Comparison of ENCODE assay signal across 14 cellular contexts in the genomic region with DNA sequence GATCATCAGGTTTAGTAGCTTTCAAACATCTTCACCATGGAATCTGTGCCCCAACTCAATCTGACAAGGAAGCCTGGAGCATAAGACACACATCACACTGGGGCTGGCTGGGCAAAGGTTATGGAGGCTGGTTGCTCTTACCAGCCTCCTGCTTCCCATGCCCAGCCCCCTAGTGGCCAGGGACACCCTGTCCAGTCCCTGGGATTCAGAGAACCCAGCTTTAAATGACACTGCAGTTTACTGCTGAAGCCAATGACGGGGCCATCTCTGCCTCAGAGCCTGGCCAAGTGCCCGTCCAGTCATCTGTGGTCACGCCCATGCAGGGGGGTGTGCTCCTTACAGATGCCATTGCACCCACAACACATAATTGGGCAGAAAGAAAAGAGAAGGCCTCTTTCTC.
DNase-seq lines count a peak whose midpoint lies in the region; ATAC-seq and TF ChIP-seq lines count a peak whose summit lies in the region.
"Had no signal": no experiment of that assay in that cellular context is flagged by ENCODE, and none has a peak within 500 bp of the region (broad histone marks: within the 10 kb centered on the region; RNA-seq: fewer than 3 reads in every experiment).

No MANE protein-coding gene starts in this region.

- no peak overlapping the region for H3K4me3 Mint-ChIP-seq in MCF 10A (ENCODE audit: unreplicated experiment)
- no peak overlapping the region for H3K4me3 Mint-ChIP-seq in activated CD8-positive, alpha-beta T cell treated with anti-CD3 and anti-CD28 coated beads for 36 hours
- H3K4me3 Mint-ChIP-seq: dendritic cell treated with granulocyte-macrophage colony-stimulating factor and Interleukin-4, amounts not matched to agents 40 ng/mL and 50 ng/mL, for 4 days; T-cell had no signal

- no peaks in the 10 kb centered on the region for H3K9me3 Mint-ChIP-seq in MCF 10A (ENCODE audit: unreplicated experiment)
- H3K9me3 Mint-ChIP-seq in activated CD8-positive, alpha-beta T cell treated with anti-CD3 and anti-CD28 coated beads for 36 hours = no peaks in the 10 kb centered on the region
- H3K9me3 Mint-ChIP-seq: dendritic cell treated with granulocyte-macrophage colony-stimulating factor and Interleukin-4, amounts not matched to agents 40 ng/mL and 50 ng/mL, for 4 days; T-cell had no signal

- dilution Hi-C loops in mammary epithelial cell (cut with HindIII; ENCODE audit: low sequenced_read_pairs) = no loop called here

- TF ChIP-seq EP300 in transverse colon (IDR thresholded peaks at IDR 0.05; ENCODE audit: low read depth) = no peak

- no peak for TF ChIP-seq POLR2A in transverse colon (IDR thresholded peaks at IDR 0.05)

- no peaks in the 10 kb centered on the region for H3K79me2 ChIP-seq in mammary epithelial cell (ENCODE audit: insufficient read depth, low read length)

- no TSS peak for BruUV-seq in MCF 10A (replicated peaks; lab: Mats Ljungman, UMichigan)
- no TSS peak for BruUV-seq in mammary epithelial cell (replicated peaks; lab: Mats Ljungman, UMichigan)
- BruUV-seq in Panc1 (replicated peaks; lab: Mats Ljungman, UMichigan) = no TSS peak

- ATAC-seq in Panc1 = peak; percentile 93
- ATAC-seq in activated CD8-positive, alpha-beta T cell treated with anti-CD3 and anti-CD28 coated beads for 36 hours = no peak
- ATAC-seq in GM21723 (IDR thresholded peaks at IDR 0.05; ENCODE audit: unreplicated experiment) = no peak
- no peak for ATAC-seq in GM19023 (IDR thresholded peaks at IDR 0.05; ENCODE audit: unreplicated experiment)
- ATAC-seq: T-cell had no signal

- no peak overlapping the region for H2AFZ ChIP-seq in mammary epithelial cell (ENCODE audit: low read depth, low read length)

- H3K4me1 ChIP-seq in mammary epithelial cell (ENCODE audit: insufficient read depth, low read length) (no peaks in the 10 kb centered on the region), Panc1 (ENCODE audit: control insufficient read depth, insufficient read depth, low read length) (no peaks in the 10 kb centered on the region), transverse colon (no peaks in the 10 kb centered on the region)
- H3K4me1 ChIP-seq: BLaER1 treated with 17β-estradiol and CSF1 and Interleukin-3, amounts not matched to agents 10 nM and 100 nM had no signal

- H3K27me3 ChIP-seq in mammary epithelial cell (ENCODE audit: insufficient read depth, low read length) (no peaks in the 10 kb centered on the region), Panc1 (ENCODE audit: control insufficient read depth, insufficient read depth, low read length) (peaks cover 18% of the 10 kb centered on the region), transverse colon (peaks cover 2% of the 10 kb centered on the region)
- H3K27me3 ChIP-seq: BLaER1 treated with 17β-estradiol and CSF1 and Interleukin-3, amounts not matched to agents 10 nM and 100 nM had no signal

- H3K27ac Mint-ChIP-seq in MCF 10A (ENCODE audit: low read depth, unreplicated experiment) = no peak overlapping the region
- H3K27ac Mint-ChIP-seq in activated CD8-positive, alpha-beta T cell treated with anti-CD3 and anti-CD28 coated beads for 36 hours = no peak overlapping the region
- H3K27ac Mint-ChIP-seq: dendritic cell treated with granulocyte-macrophage colony-stimulating factor and Interleukin-4, amounts not matched to agents 40 ng/mL and 50 ng/mL, for 4 days; T-cell had no signal

- no peaks in the 10 kb centered on the region for H3K36me3 Mint-ChIP-seq in MCF 10A (ENCODE audit: insufficient read depth, unreplicated experiment)
- H3K36me3 Mint-ChIP-seq in activated CD8-positive, alpha-beta T cell treated with anti-CD3 and anti-CD28 coated beads for 36 hours (ENCODE audit: low read depth) = no peaks in the 10 kb centered on the region
- H3K36me3 Mint-ChIP-seq: T-cell had no signal

- CTCF ChIA-PET in MCF 10A (lab: Yijun Ruan, JAX) = interaction anchor here (0.7 to 0.8 kb wide), 3 partner anchors 47 to 689 kb away, joined by 3 to 5 read pairs (median 4); no protein-coding TSS in a partner anchor
- CTCF ChIA-PET in mammary epithelial cell (lab: Charles Lee; ENCODE audit: low non-redundant PET) = no interaction called here
- CTCF ChIA-PET in Panc1 (lab: Charles Lee) = interaction anchor here (1.2 kb wide), 1 partner anchor 17 kb away, joined by 5 read pairs; no protein-coding TSS in a partner anchor
- CTCF ChIA-PET in activated CD8-positive, alpha-beta T cell treated with anti-CD3 and anti-CD28 coated beads for 36 hours (lab: Charles Lee) = interaction anchor here (0.9 to 1.1 kb wide), 2 partner anchors 8 to 16 kb away, joined by 3 read pairs; no protein-coding TSS in a partner anchor

- DNase-seq in MCF 10A (ENCODE audit: unreplicated experiment) (peak; percentile 43), mammary epithelial cell (no peak), Panc1 (ENCODE audit: low read depth, low spot score) (no peak), iPS-NIHi11 (ENCODE audit: low spot score) (peak; percentile 49), transverse colon (peak; percentile 79)
- no peak for DNase-seq in activated CD8-positive, alpha-beta T cell treated with anti-CD3 and anti-CD28 coated beads for 36 hours
- DNase-seq: activated T-cell treated with anti-CD3 and anti-CD28 coated beads, Interleukin-2, amount 50 U/mL, for 1 hour; NCI-H1694 treated with DMSO at 0.1 percent for 48 hours; occipital lobe; T-cell had no signal

- POLR2A ChIA-PET in MCF 10A (lab: Yijun Ruan, JAX) (interaction anchor here (0.7 kb wide), 1 partner anchor 41 kb away, joined by 4 read pairs; no protein-coding TSS in a partner anchor), Panc1 (lab: Charles Lee) (interaction anchor here (0.6 kb wide), 1 partner anchor 60 kb away, joined by 4 read pairs; no protein-coding TSS in a partner anchor)
- POLR2A ChIA-PET in activated CD8-positive, alpha-beta T cell treated with anti-CD3 and anti-CD28 coated beads for 36 hours (lab: Charles Lee) = interaction anchor here (0.6 kb wide), 1 partner anchor 1224 kb away, joined by 3 read pairs; no protein-coding TSS in a partner anchor

- no peak overlapping the region for H3K9ac ChIP-seq in mammary epithelial cell (ENCODE audit: insufficient read depth, low read length)
- H3K9ac ChIP-seq: BLaER1 treated with 17β-estradiol and CSF1 and Interleukin-3, amounts not matched to agents 10 nM and 100 nM had no signal

- WGBS in mammary epithelial cell (ENCODE audit: low coverage, missing lambda C conversion rate) = 69% methylated on average over 3 of the region's 3 CpGs
- 72% methylated on average over 3 of the region's 3 CpGs; no CpG with 5 or more reads in 1 of the 2 donors for WGBS in transverse colon (ENCODE audit: low coverage in 1 of 2), 2 donors

- H3K27ac ChIP-seq in mammary epithelial cell (ENCODE audit: insufficient read depth, low read depth, low read length) (no peak overlapping the region), Panc1 (ENCODE audit: low read length) (no peak overlapping the region), transverse colon (no peak overlapping the region)
- H3K27ac ChIP-seq: BLaER1 treated with 17β-estradiol and CSF1 and Interleukin-3, amounts not matched to agents 10 nM and 100 nM had no signal

- H3K36me3 ChIP-seq in mammary epithelial cell (ENCODE audit: insufficient read depth, low read length) (no peaks in the 10 kb centered on the region), Panc1 (ENCODE audit: control insufficient read depth, insufficient read depth, low read length) (no peaks in the 10 kb centered on the region), transverse colon (no peaks in the 10 kb centered on the region)
- H3K36me3 ChIP-seq: BLaER1 treated with 17β-estradiol and CSF1 and Interleukin-3, amounts not matched to agents 10 nM and 100 nM had no signal

- TF ChIP-seq CTCF in MCF 10A (IDR thresholded peaks at IDR 0.05; ENCODE audit: unreplicated experiment) (peak; percentile 46), mammary epithelial cell (conservative IDR thresholded peaks at IDR 0.05 in 1 of 2, IDR thresholded peaks at IDR 0.05 in 1 of 2; ENCODE audit: extremely low read depth in 1 of 2, insufficient read depth in 1 of 2, low read depth in 1 of 2, low read length in 2 of 2) (no peak), Panc1 (IDR thresholded peaks at IDR 0.05) (peak; percentile 83), transverse colon (IDR thresholded peaks at IDR 0.05) (peak; percentile 42 to 73 (median 57))
- no peak for TF ChIP-seq CTCF in activated CD8-positive, alpha-beta T cell treated with anti-CD3 and anti-CD28 coated beads for 36 hours (IDR thresholded peaks at IDR 0.05)

- H3K4me1 Mint-ChIP-seq in MCF 10A (ENCODE audit: insufficient read depth, unreplicated experiment) = no peaks in the 10 kb centered on the region
- no peaks in the 10 kb centered on the region for H3K4me1 Mint-ChIP-seq in activated CD8-positive, alpha-beta T cell treated with anti-CD3 and anti-CD28 coated beads for 36 hours (ENCODE audit: low read depth)
- H3K4me1 Mint-ChIP-seq: T-cell had no signal

- intact Hi-C loops in MCF 10A (cut with micrococcal nuclease) = loop anchor here (2.0 kb wide), 1 partner anchor 97 kb away; no protein-coding TSS in a partner anchor
- intact Hi-C loops in mammary epithelial cell (cut with micrococcal nuclease) = no loop called here
- intact Hi-C loops in Panc1 (cut with micrococcal nuclease; ENCODE audit: unreplicated experiment) = loop anchor here (5.0 kb wide), 1 partner anchor 342 kb away; no protein-coding TSS in a partner anchor
- intact Hi-C loops in transverse colon (cut with DNase I; ENCODE audit: low total_unique reads) = no loop called here
- intact Hi-C loops in activated CD8-positive, alpha-beta T cell treated with anti-CD3 and anti-CD28 coated beads for 36 hours (cut with micrococcal nuclease) = no loop called here

- H3K4me2 ChIP-seq in mammary epithelial cell (ENCODE audit: insufficient read depth, low read depth, low read length) = no peak overlapping the region
- H3K4me2 ChIP-seq: BLaER1 treated with 17β-estradiol and CSF1 and Interleukin-3, amounts not matched to agents 10 nM and 100 nM had no signal

- in situ Hi-C loops in mammary epithelial cell (cut with MboI; ENCODE audit: low sequenced_read_pairs in 2 of 2) = no loop called here
- in situ Hi-C loops in Panc1 (cut with HindIII; ENCODE audit: low pct_unique_long_range_greater_than_20kb, low sequenced_read_pairs) = no loop called here
- in situ Hi-C loops in transverse colon (cut with MboI; ENCODE audit: low pct_ligation_motif_present in 1 of 4, low pct_unique_long_range_greater_than_20kb in 1 of 4, low sequenced_read_pairs in 3 of 4) = no loop called here

- H4K20me1 ChIP-seq in mammary epithelial cell (ENCODE audit: insufficient read depth, low read length) = no peaks in the 10 kb centered on the region
- H4K20me1 ChIP-seq: BLaER1 treated with 17β-estradiol and CSF1 and Interleukin-3, amounts not matched to agents 10 nM and 100 nM had no signal

- peaks cover 30% of the 10 kb centered on the region for H3K27me3 Mint-ChIP-seq in MCF 10A (ENCODE audit: insufficient read depth, unreplicated experiment)
- peaks cover 3% of the 10 kb centered on the region for H3K27me3 Mint-ChIP-seq in activated CD8-positive, alpha-beta T cell treated with anti-CD3 and anti-CD28 coated beads for 36 hours
- H3K27me3 Mint-ChIP-seq: dendritic cell treated with granulocyte-macrophage colony-stimulating factor and Interleukin-4, amounts not matched to agents 40 ng/mL and 50 ng/mL, for 4 days had no signal

- H3K4me3 ChIP-seq in mammary epithelial cell (replicated peaks in 1 of 3; ENCODE audit: insufficient read depth in 1 of 3, low read depth in 2 of 3, low read length in 3 of 3) = no peak overlapping the region
- H3K4me3 ChIP-seq in Panc1 (ENCODE audit: low read depth in 2 of 2, low read length in 2 of 2) = no peak overlapping the region
- H3K4me3 ChIP-seq in transverse colon = no peak overlapping the region
- H3K4me3 ChIP-seq: BLaER1 treated with 17β-estradiol and CSF1 and Interleukin-3, amounts not matched to agents 10 nM and 100 nM had no signal

- peaks cover 42% of the 10 kb centered on the region for H3K9me3 ChIP-seq in mammary epithelial cell (replicated peaks; ENCODE audit: insufficient read depth, low read length)
- no peaks in the 10 kb centered on the region for H3K9me3 ChIP-seq in Panc1 (ENCODE audit: control insufficient read depth, insufficient read depth, low read depth, low read length)
- no peaks in the 10 kb centered on the region for H3K9me3 ChIP-seq in transverse colon
- H3K9me3 ChIP-seq: BLaER1 treated with 17β-estradiol and CSF1 and Interleukin-3, amounts not matched to agents 10 nM and 100 nM had no signal

Comparison
In these comparisons a context has a peak if more than half of its experiments do, and no peak if none do; other contexts are left out.
1. DNase-seq: peak in MCF 10A (single experiment), iPS-NIHi11 (single experiment) and transverse colon (single experiment); none in mammary epithelial cell (single experiment), Panc1 (single experiment) and activated CD8-positive, alpha-beta T cell treated with anti-CD3 and anti-CD28 coated beads for 36 hours (single experiment).
2. CTCF ChIP-seq: peak in MCF 10A (single experiment), Panc1 (single experiment) and transverse colon (5 of 5); none in mammary epithelial cell (0 of 2) and activated CD8-positive, alpha-beta T cell treated with anti-CD3 and anti-CD28 coated beads for 36 hours (single experiment).
3. intact Hi-C loops: an anchor here in MCF 10A (2.0 kb wide) and Panc1 (5.0 kb wide); none called in mammary epithelial cell, transverse colon and activated CD8-positive, alpha-beta T cell treated with anti-CD3 and anti-CD28 coated beads for 36 hours.